Comparison of ENCODE assay signal across 30 cellular contexts in genomic region chr16:35310999-35311398, GRCh38.
"Had no signal": no experiment of that assay in that cellular context is flagged by ENCODE, and none has a peak within 500 bp of the region (broad histone marks: within the 10 kb centered on the region; RNA-seq: fewer than 3 reads in every experiment).

No MANE protein-coding gene starts in this region.

- H3K27ac ChIP-seq: ascending aorta, cardiac muscle cell, VCaP had no signal

- H3K9me3 ChIP-seq: ascending aorta had no signal

- DNase-seq: activated B cell treated with CpG ODN at 0.5 μM for 24 hours; activated CD4-positive, alpha-beta memory T cell treated with anti-CD3 and anti-CD28 coated beads for 36 hours; activated CD4-positive, alpha-beta T cell treated with anti-CD3 and anti-CD28 coated beads for 4 hours; activated CD4-positive, alpha-beta T cell treated with anti-CD3 and anti-CD28 coated beads, Interleukin-2, amount 10 ng/mL, durations not matched to agents 24 days and 14 days; activated CD4-positive, alpha-beta T cell treated with anti-CD3 and anti-CD28 coated beads, Interleukin-2, amount 50 U/mL, for 1 hour; activated CD4-positive, alpha-beta T cell treated with anti-CD3 and anti-CD28 coated beads, Interleukin-2, amount 50 U/mL, for 4 hours; activated CD4-positive, CD25-positive, alpha-beta regulatory T cell treated with anti-CD3 and anti-CD28 coated beads, Interleukin-2, amount 50 U/mL, for 72 hours; activated CD8-positive, alpha-beta memory T cell treated with anti-CD3 and anti-CD28 coated beads, Interleukin-2, amount 50 U/mL, for 4 hours; activated CD8-positive, alpha-beta T cell treated with anti-CD3 and anti-CD28 coated beads for 36 hours; activated effector memory CD4-positive, alpha-beta T cell treated with Interleukin-2 at 50 U/mL for 16 hours; activated gamma-delta T cell; activated naive CD4-positive, alpha-beta T cell treated with anti-CD3 and anti-CD28 coated beads, Interleukin-2, amount 10 ng/mL, durations not matched to agents 7 days and 5 days; activated naive CD4-positive, alpha-beta T cell treated with Interleukin-2 at 50 U/mL for 16 hours; activated naive CD8-positive, alpha-beta T cell treated with anti-CD3 and anti-CD28 coated beads, Interleukin-2, amount 10 ng/mL, durations not matched to agents 7 days and 5 days; activated naive CD8-positive, alpha-beta T cell treated with anti-CD3 and anti-CD28 coated beads, Interleukin-2, amount 50 U/mL, for 24 hours; activated T-cell treated with anti-CD3 and anti-CD28 coated beads for 4 hours; activated T-cell treated with anti-CD3 and anti-CD28 coated beads, Interleukin-2, amount 50 U/mL, for 1 hour; activated T-cell treated with anti-CD3 and anti-CD28 coated beads, Interleukin-2, amount 50 U/mL, for 4 hours; amygdala; anterior cingulate cortex; caudate nucleus; cerebellar nuclear complex; T-helper 1 cell; T-helper 2 cell; T-helper 9 cell had no signal

- ATAC-seq: activated CD8-positive, alpha-beta T cell treated with anti-CD3 and anti-CD28 coated beads for 36 hours; activated naive CD8-positive, alpha-beta T cell treated with anti-CD3 and anti-CD28 coated beads, Interleukin-2, amount 50 U/mL, for 24 hours; activated T-cell treated with anti-CD3 and anti-CD28 coated beads, Interleukin-2, amount 50 U/mL, for 4 hours had no signal

- H3K4me1 ChIP-seq: ascending aorta had no signal

- H3K4me3 ChIP-seq: ascending aorta, cardiac muscle cell had no signal

- H3K27me3 ChIP-seq: ascending aorta, cardiac muscle cell had no signal

- H3K36me3 ChIP-seq: ascending aorta, cardiac muscle cell had no signal

- FAIRE-seq: bronchial epithelial cell, TTC549 had no signal
